Comparison of ENCODE assay signal across 9 cellular contexts in the genomic region with DNA sequence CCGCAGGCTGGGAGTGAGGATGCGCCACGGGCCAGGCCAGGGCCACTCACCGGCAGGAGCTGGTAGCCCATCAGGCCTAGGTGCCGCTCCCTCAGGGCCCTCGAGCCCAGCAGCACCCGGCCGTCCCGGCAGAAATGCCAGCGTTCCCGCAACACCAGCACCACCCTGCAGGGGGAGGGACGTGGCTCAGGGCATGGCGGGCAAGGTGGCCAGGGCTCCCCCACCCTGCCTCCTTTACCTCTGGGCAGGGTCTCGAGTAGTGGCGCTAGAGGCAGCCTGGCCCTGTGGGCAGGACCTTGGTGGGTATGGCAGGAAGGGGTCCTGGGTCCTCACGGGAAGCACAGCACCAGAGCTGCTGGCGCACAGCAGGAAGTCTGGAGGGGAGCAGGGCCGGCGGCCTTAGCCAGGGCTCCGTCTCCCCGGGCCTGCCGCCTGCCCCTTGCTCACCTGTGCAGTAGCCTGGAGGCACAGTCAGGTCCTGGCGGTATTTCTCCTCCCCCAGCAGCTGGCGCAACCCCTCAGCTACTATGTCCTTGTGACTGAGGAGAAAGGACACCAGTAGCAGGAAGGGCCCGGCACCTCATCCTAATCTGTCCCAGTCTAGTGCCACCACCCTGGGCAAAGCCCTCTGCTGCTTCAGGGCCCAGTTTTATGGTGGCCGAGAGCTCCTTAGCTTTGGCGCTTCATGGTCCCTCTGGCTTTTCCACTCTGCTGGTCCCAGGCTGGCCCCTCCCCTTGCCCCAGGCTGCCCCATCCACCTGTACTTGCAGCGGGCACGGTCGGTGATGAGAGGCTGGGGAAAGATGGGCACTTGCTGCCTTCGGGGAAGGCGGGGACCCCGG. TPM values are rescaled to one million over a fixed set of nuclear protein-coding genes. Genes with fewer than 3 reads are reported as not detected.
DNase-seq lines count a peak whose midpoint lies in the region; ATAC-seq and TF ChIP-seq lines count a peak whose summit lies in the region.
"Had no signal": no experiment of that assay in that cellular context is flagged by ENCODE, and none has a peak within 500 bp of the region (broad histone marks: within the 10 kb centered on the region; RNA-seq: fewer than 3 reads in every experiment).

No MANE protein-coding gene starts in this region.

- H3K27ac ChIP-seq in PC-9 (no peak overlapping the region), stomach smooth muscle (ENCODE audit: low read length) (peak overlapping the region; percentile 31)

- no peak overlapping the region for H3K27ac Mint-ChIP-seq in activated naive CD4-positive, alpha-beta T cell treated with anti-CD3 and anti-CD28 coated beads, Interleukin-2, amount 50 U/mL, for 72 hours

- H3K79me2 ChIP-seq in PC-9 (ENCODE audit: low read depth): peaks cover 27% of the 10 kb centered on the region

- no peak overlapping the region for H3K4me2 ChIP-seq in PC-9

- no TSS peak for BruUV-seq in PC-9 (replicated peaks; lab: Mats Ljungman, UMichigan)

- ATAC-seq in activated naive CD4-positive, alpha-beta T cell treated with anti-CD3 and anti-CD28 coated beads, Interleukin-2, amount 50 U/mL, for 72 hours: no peak

- H3K9me3 Mint-ChIP-seq in activated naive CD4-positive, alpha-beta T cell treated with anti-CD3 and anti-CD28 coated beads, Interleukin-2, amount 50 U/mL, for 72 hours: no peaks in the 10 kb centered on the region

- no peaks in the 10 kb centered on the region for H3K27me3 ChIP-seq in PC-9 (ENCODE audit: insufficient read depth, low read depth)
- H3K27me3 ChIP-seq in stomach smooth muscle (ENCODE audit: control insufficient read depth in 1 of 2, insufficient read depth in 2 of 2, low read length in 2 of 2): no peaks in the 10 kb centered on the region

- peaks cover 3% of the 10 kb centered on the region; the same call in 1 of the 2 replicates for H3K36me3 ChIP-seq in PC-9 (ENCODE audit: low read depth)
- peaks cover 10 to 26% of the 10 kb centered on the region in 2 donors for H3K36me3 ChIP-seq in stomach smooth muscle (ENCODE audit: control insufficient read depth in 2 of 2, insufficient read depth in 2 of 2, low read length in 2 of 2)

- peaks cover 56% of the 10 kb centered on the region for H3F3A ChIP-seq in PC-9 (ENCODE audit: insufficient read depth, low read depth)

- no peaks in the 10 kb centered on the region for H3K9me2 ChIP-seq in PC-9 (ENCODE audit: insufficient read depth)

- H3K9ac ChIP-seq in stomach smooth muscle (ENCODE audit: low read length in 2 of 2): no peak overlapping the region

- H3K9me3 ChIP-seq in PC-9 (ENCODE audit: insufficient read depth, low read depth) (no peaks in the 10 kb centered on the region), stomach smooth muscle (ENCODE audit: control insufficient read depth in 2 of 2, low read length in 2 of 2) (no peaks in the 10 kb centered on the region)

- POLR2A ChIA-PET in PC-9 (lab: Charles Lee; ENCODE audit: unreplicated experiment): interaction anchor here (0.6 kb wide), 1 partner anchor 9 kb away, joined by 5 read pairs; no protein-coding TSS in a partner anchor

- H3K36me3 Mint-ChIP-seq in activated naive CD4-positive, alpha-beta T cell treated with anti-CD3 and anti-CD28 coated beads, Interleukin-2, amount 50 U/mL, for 72 hours: peaks cover 6 to 7% of the 10 kb centered on the region in 2 donors

- intact Hi-C loops in PC-9 (cut with micrococcal nuclease; ENCODE audit: unreplicated experiment): no loop called here

- H3K4me1 ChIP-seq in PC-9 (replicated peaks; ENCODE audit: insufficient read depth) (peaks cover 14% of the 10 kb centered on the region), stomach smooth muscle (ENCODE audit: control insufficient read depth, insufficient read depth, low read length) (peaks cover 35% of the 10 kb centered on the region)

- H3K4me3 ChIP-seq in PC-9: no peak overlapping the region
- H3K4me3 ChIP-seq in fibroblast of the aortic adventitia (ENCODE audit: low read depth, low read length): no peak overlapping the region
- no peak overlapping the region for H3K4me3 ChIP-seq in stomach smooth muscle (ENCODE audit: low read length in 2 of 2)

- DNase-seq in activated naive CD4-positive, alpha-beta T cell treated with anti-CD3 and anti-CD28 coated beads, Interleukin-2, amount 50 U/mL, for 16 hours: peak; percentile 26
- no peak for DNase-seq in activated naive CD4-positive, alpha-beta T cell treated with anti-CD3 and anti-CD28 coated beads, Interleukin-2, amount 50 U/mL, for 72 hours (ENCODE audit: low spot score in 2 of 2)
- peak in 1 of 2 experiments; percentile 48 for DNase-seq in PC-9
- DNase-seq in fibroblast of the aortic adventitia (ENCODE audit: low read depth): no peak
- no peak for DNase-seq in NCI-H2171 (lab: John Stamatoyannopoulos, UW)
- DNase-seq in NCI-H510A (lab: John Stamatoyannopoulos, UW): no peak
- no peak for DNase-seq in MV-4-11 (lab: John Stamatoyannopoulos, UW)
- DNase-seq: substantia nigra had no signal

- H2AFZ ChIP-seq in PC-9: no peak overlapping the region

- H4K20me1 ChIP-seq in PC-9 (ENCODE audit: insufficient read depth): peaks cover 8% of the 10 kb centered on the region; the same call in 1 of the 2 replicates

- TF ChIP-seq CTCF in PC-9 (conservative IDR thresholded peaks at IDR 0.05) (peak; percentile 53), fibroblast of the aortic adventitia (IDR thresholded peaks at IDR 0.05; ENCODE audit: insufficient read depth, low read length) (peak; percentile 50)

- CTCF ChIA-PET in PC-9 (lab: Charles Lee): interaction anchor here (0.5 kb wide), 1 partner anchor 14 kb away, joined by 4 read pairs; no protein-coding TSS in a partner anchor

RNA-seq across cellular contexts. Expression of a gene that starts 3.5 kb away (rescaled TPM):
- 10 to 100 TPM; 27.0 to 62.0 TPM for total RNA-seq in activated naive CD4-positive, alpha-beta T cell treated with anti-CD3 and anti-CD28 coated beads, Interleukin-2, amount 50 U/mL, for 72 hours
- 104 and 126 TPM in 2 replicates for total RNA-seq in PC-9 (2021)
- total RNA-seq in fibroblast of the aortic adventitia (ENCODE audit: low replicate concordance): 62.7 and 86.0 TPM in 2 replicates

RNA-seq across cellular contexts. Expression of a gene that starts 6.2 kb away (rescaled TPM):
- total RNA-seq in activated naive CD4-positive, alpha-beta T cell treated with anti-CD3 and anti-CD28 coated beads, Interleukin-2, amount 50 U/mL, for 72 hours: 10 to 100 TPM; 25.8 to 60.5 TPM
- total RNA-seq in PC-9 (2021): 87.8 and 99.3 TPM in 2 replicates
- 11.7 and 20.2 TPM in 2 replicates for total RNA-seq in fibroblast of the aortic adventitia (ENCODE audit: low replicate concordance)

RNA-seq across cellular contexts. Expression of a gene that starts 9.2 kb away (rescaled TPM):
- total RNA-seq in activated naive CD4-positive, alpha-beta T cell treated with anti-CD3 and anti-CD28 coated beads, Interleukin-2, amount 50 U/mL, for 72 hours: 10 to 100 TPM; 26.0 to 52.2 TPM
- total RNA-seq in PC-9 (2021) (103 TPM in 2 replicates), fibroblast of the aortic adventitia (ENCODE audit: low replicate concordance) (50.2 and 74.6 TPM in 2 replicates)

RNA-seq across cellular contexts. Expression of a gene that starts 17.7 kb away (rescaled TPM):
- 10 to 100 TPM; 48.9 to 99.6 TPM for total RNA-seq in activated naive CD4-positive, alpha-beta T cell treated with anti-CD3 and anti-CD28 coated beads, Interleukin-2, amount 50 U/mL, for 72 hours
- total RNA-seq in PC-9 (2021) (199 and 245 TPM in 2 replicates), fibroblast of the aortic adventitia (ENCODE audit: low replicate concordance) (39.7 and 65.4 TPM in 2 replicates)

RNA-seq across cellular contexts. Expression of a gene that starts 19.4 kb away (rescaled TPM):
- total RNA-seq in activated naive CD4-positive, alpha-beta T cell treated with anti-CD3 and anti-CD28 coated beads, Interleukin-2, amount 50 U/mL, for 72 hours: 10 to 100 TPM; 13.0 to 19.4 TPM
- total RNA-seq in PC-9 (2021) (45.7 and 58.4 TPM in 2 replicates), fibroblast of the aortic adventitia (ENCODE audit: low replicate concordance) (16.1 and 28.9 TPM in 2 replicates)
